In the genomic region with DNA sequence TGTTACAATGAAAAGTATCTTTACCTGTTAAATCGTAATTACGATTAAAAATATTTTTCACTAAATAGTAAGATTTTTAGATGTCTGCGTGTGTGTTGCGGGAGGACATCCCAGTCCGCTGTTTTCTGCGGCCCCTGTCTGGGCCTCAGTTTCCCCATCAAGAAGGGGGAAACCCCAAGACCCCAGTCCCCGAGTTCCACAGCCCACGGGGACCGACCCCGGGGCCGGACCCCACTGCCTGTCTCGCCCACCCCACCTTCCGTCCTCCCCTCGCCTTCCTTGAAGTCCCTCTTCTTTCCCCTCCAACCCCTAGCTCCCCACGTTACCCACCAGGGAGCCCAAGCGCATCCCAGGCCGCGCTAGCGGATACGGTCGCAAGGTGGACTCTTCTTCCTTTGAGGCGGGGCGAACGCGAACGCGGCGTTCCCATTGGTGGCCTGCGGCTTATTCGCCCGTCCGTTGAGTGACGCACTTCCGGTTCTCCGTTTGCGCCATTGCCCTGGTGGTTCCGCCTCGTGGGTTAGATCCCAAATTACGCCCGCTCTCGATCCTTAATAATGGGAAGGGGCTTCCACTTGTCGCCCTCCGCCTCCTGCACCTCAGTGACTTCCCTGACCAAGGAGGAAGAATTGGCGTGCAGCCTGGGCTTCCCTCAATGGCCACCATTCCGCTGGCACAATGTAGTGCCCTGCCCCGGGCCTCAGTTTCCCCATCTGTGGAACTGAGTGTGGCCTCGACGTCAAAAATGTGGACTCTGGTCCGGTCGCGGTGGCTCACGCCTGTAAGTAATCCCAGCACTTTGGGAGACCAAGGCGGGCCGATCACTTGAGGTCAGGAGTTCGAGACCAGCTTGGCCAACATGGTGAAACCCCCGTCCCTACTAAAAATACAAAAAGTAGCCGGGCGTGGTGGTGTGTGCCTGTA, we compare ENCODE assay signal across 8 cellular contexts. TPM values are rescaled to one million over a fixed set of nuclear protein-coding genes. Genes with fewer than 3 reads are reported as not detected.
DNase-seq lines count a peak whose midpoint lies in the region; ATAC-seq and TF ChIP-seq lines count a peak whose summit lies in the region.

A gene with protein sequence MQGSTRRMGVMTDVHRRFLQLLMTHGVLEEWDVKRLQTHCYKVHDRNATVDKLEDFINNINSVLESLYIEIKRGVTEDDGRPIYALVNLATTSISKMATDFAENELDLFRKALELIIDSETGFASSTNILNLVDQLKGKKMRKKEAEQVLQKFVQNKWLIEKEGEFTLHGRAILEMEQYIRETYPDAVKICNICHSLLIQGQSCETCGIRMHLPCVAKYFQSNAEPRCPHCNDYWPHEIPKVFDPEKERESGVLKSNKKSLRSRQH (minus strand): TSS at position 397 of the 924 bp plus-strand sequence. CDS start 11,202 bp downstream, outside the sequence.

- H3K27ac Mint-ChIP-seq in HFFc6 (peak within 1 kb of the TSS; percentile 95), glutamatergic neuron (ENCODE audit: unreplicated experiment) (peak within 1 kb of the TSS; percentile 72)
- H3K27ac Mint-ChIP-seq in activated naive CD8-positive, alpha-beta T cell, result peak within 1 kb of the TSS; percentile 99

- H3K27me3 ChIP-seq in osteoblast (ENCODE audit: insufficient read depth, low read length), result no peaks in the 10 kb centered on the region
- H3K27me3 ChIP-seq in thoracic aorta (replicated peaks; ENCODE audit: insufficient read depth), result no peaks in the 10 kb centered on the region

- peaks cover 11% of the 10 kb centered on the region for H3K36me3 Mint-ChIP-seq in HFFc6 (ENCODE audit: low read depth)
- H3K36me3 Mint-ChIP-seq in activated naive CD8-positive, alpha-beta T cell, result peaks cover 19% of the 10 kb centered on the region
- H3K36me3 Mint-ChIP-seq in glutamatergic neuron (ENCODE audit: unreplicated experiment), result no peaks in the 10 kb centered on the region

- no peaks in the 10 kb centered on the region for H3K27me3 Mint-ChIP-seq in HFFc6 (ENCODE audit: insufficient read depth)
- no peaks in the 10 kb centered on the region for H3K27me3 Mint-ChIP-seq in activated naive CD8-positive, alpha-beta T cell
- peaks cover 2% of the 10 kb centered on the region for H3K27me3 Mint-ChIP-seq in glutamatergic neuron (ENCODE audit: unreplicated experiment)

- H3K9me3 ChIP-seq in osteoblast (ENCODE audit: low read depth, low read length) (no peaks in the 10 kb centered on the region), thoracic aorta (no peaks in the 10 kb centered on the region)

- H3K4me1 Mint-ChIP-seq in HFFc6 (ENCODE audit: low read depth), result peaks cover 45% of the 10 kb centered on the region
- H3K4me1 Mint-ChIP-seq in activated naive CD8-positive, alpha-beta T cell (ENCODE audit: low read depth), result peaks cover 80% of the 10 kb centered on the region
- H3K4me1 Mint-ChIP-seq in glutamatergic neuron (ENCODE audit: low read depth, unreplicated experiment), result no peaks in the 10 kb centered on the region

- peak; percentile 94 for ATAC-seq in thoracic aorta (ENCODE audit: insufficient number of reproducible peaks, low FRiP score, low read depth)

- peak within 1 kb of the TSS; percentile 93 for H3K4me3 Mint-ChIP-seq in HFFc6
- H3K4me3 Mint-ChIP-seq in activated naive CD8-positive, alpha-beta T cell, result peak within 1 kb of the TSS; percentile 98
- H3K4me3 Mint-ChIP-seq in glutamatergic neuron (ENCODE audit: unreplicated experiment), result peak within 1 kb of the TSS; percentile 93

- H3K79me2 ChIP-seq in osteoblast (ENCODE audit: insufficient read depth, low read length), result peaks cover 16% of the 10 kb centered on the region

- peak; percentile 47 for TF ChIP-seq CTCF in HFFc6 (IDR thresholded peaks at IDR 0.05)
- TF ChIP-seq CTCF in glutamatergic neuron (IDR thresholded peaks at IDR 0.05; ENCODE audit: partially characterized antibody, unreplicated experiment), result no peak
- no peak for TF ChIP-seq CTCF in osteoblast (IDR thresholded peaks at IDR 0.05; ENCODE audit: extremely low read depth, low read depth, low read length)
- TF ChIP-seq CTCF in thoracic aorta (IDR thresholded peaks at IDR 0.05), result peak; percentile 14

- peak within 1 kb of the TSS; percentile 96 for H3K27ac ChIP-seq in osteoblast (ENCODE audit: low read depth, low read length)
- H3K27ac ChIP-seq in thoracic aorta, result peak within 1 kb of the TSS in 1 of 2 donors; percentile 72

- DNase-seq in HFFc6, result peak; percentile 93
- peak; percentile 69 for DNase-seq in NCI-H1048 (lab: John Stamatoyannopoulos, UW)
- DNase-seq in SKM-1 (lab: John Stamatoyannopoulos, UW; ENCODE audit: unreplicated experiment), result peak; percentile 84
- DNase-seq in glutamatergic neuron, result peak; percentile 98
- DNase-seq in osteoblast (ENCODE audit: insufficient read length, low spot score, missing footprints), result peak; percentile 94
- peak; percentile 88 for DNase-seq in thoracic aorta (ENCODE audit: low spot score)

- H4K20me1 ChIP-seq in osteoblast (ENCODE audit: insufficient read depth, low read length), result no peaks in the 10 kb centered on the region

- H3K4me3 ChIP-seq in GM08714 (ENCODE audit: low read length) (peak within 1 kb of the TSS; percentile 88), osteoblast (ENCODE audit: insufficient read depth, low read length) (peak within 1 kb of the TSS; percentile 79), thoracic aorta (peak within 1 kb of the TSS; percentile 99)

- H3K36me3 ChIP-seq in osteoblast (ENCODE audit: insufficient read depth, low read length) (no peaks in the 10 kb centered on the region), thoracic aorta (no peaks in the 10 kb centered on the region)

- H3K9me3 Mint-ChIP-seq in HFFc6, result no peaks in the 10 kb centered on the region; the same call in 1 of the 2 replicates
- H3K9me3 Mint-ChIP-seq in activated naive CD8-positive, alpha-beta T cell (ENCODE audit: low read depth), result no peaks in the 10 kb centered on the region
- H3K9me3 Mint-ChIP-seq in glutamatergic neuron (ENCODE audit: unreplicated experiment), result peaks cover 3% of the 10 kb centered on the region

- H3K4me2 ChIP-seq in osteoblast (ENCODE audit: insufficient read depth, low read length), result peak within 1 kb of the TSS; percentile 96

- peak within 1 kb of the TSS; percentile 98 for H2AFZ ChIP-seq in osteoblast (ENCODE audit: low read length)

- H3K4me1 ChIP-seq in osteoblast (ENCODE audit: insufficient read depth, low read length), result peaks cover 18% of the 10 kb centered on the region
- H3K4me1 ChIP-seq in thoracic aorta (ENCODE audit: control insufficient read depth in 1 of 2, low read depth in 2 of 2), result peaks cover 0 to 20% of the 10 kb centered on the region in 2 donors

RNA-seq across cellular contexts. Expression of the gene that starts here (rescaled TPM):
- 10 to 100 TPM; 63.6 to 71.3 (median 66.5) TPM for total RNA-seq in HFFc6 (2021; fragmentation: NEBNext Ultra II Directional; extraction: Animal tissue kit (Norgen Biotek cat#: 25700))
- total RNA-seq in glutamatergic neuron (ENCODE audit: unreplicated experiment), result 32.7 TPM
- 57.9 and 71.3 TPM in 2 replicates for total RNA-seq in osteoblast
- total RNA-seq in thoracic aorta, result 10 to 100 TPM; 23.8 to 44.5 TPM

Comparison
In these comparisons a context has a peak if more than half of its experiments do, and no peak if none do; other contexts are left out.
1. CTCF ChIP-seq: peak in HFFc6 (single experiment) and thoracic aorta (single experiment); none in glutamatergic neuron (single experiment) and osteoblast (single experiment).
2. Peak in every context shown above with its lines, with median percentiles within 50 percentile points of each other: H3K4me3 ChIP-seq, DNase-seq, H3K27ac Mint-ChIP-seq and H3K4me3 Mint-ChIP-seq.